ENCODE assay signal across 8 cellular contexts in the genomic region with DNA sequence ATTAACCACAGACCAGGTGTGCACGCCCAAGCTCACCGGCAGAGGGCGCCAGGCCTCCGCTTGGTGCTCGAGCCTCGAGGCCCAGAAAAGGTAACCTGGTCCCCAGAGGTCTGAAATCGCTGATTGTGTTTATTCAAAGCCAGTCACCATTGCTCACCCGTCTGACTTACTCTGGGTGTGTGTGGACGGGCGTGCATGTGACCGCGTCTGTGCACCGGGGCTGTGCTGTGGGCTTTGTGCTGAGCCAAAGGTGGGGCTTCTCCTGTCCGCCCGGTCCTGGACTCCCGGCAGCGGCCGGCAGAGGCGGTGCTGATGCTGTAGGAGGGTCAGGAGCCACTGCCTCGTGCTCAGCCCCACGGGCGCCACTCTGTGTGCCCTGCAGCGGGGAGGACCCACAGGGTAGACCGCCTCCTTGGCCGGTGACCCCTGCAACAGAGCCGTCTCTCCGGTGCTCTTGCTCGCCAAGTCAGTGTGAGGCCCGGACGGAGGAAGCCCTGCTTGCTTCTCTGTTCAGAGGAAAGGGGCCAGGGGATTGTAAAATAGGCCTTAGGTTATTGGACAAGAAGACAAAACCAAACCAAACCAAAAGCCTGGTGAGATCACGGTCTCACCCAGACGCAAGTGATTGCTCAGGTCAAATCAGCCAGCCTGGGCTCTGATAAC. TPM values are rescaled to one million over a fixed set of nuclear protein-coding genes. Genes with fewer than 3 reads are reported as not detected.
DNase-seq lines count a peak whose midpoint lies in the region; ATAC-seq and TF ChIP-seq lines count a peak whose summit lies in the region.

No MANE protein-coding gene starts in this region.

- no peaks in the 10 kb centered on the region for H3K27me3 ChIP-seq in kidney epithelial cell (ENCODE audit: control insufficient read depth, insufficient read depth, low read length)

- no peak overlapping the region for H3K27ac Mint-ChIP-seq in central memory CD8-positive, alpha-beta T cell (ENCODE audit: low read depth)

- TF ChIP-seq CTCF in kidney epithelial cell (IDR thresholded peaks at IDR 0.05; ENCODE audit: insufficient read depth, low read length, poor library complexity, severe bottlenecking), result peak; percentile 98

- H3K36me3 ChIP-seq in kidney epithelial cell (ENCODE audit: control insufficient read depth, insufficient read depth, low read length), result no peaks in the 10 kb centered on the region

- in situ Hi-C loops in ACHN (cut with HindIII; ENCODE audit: low pct_ligation_motif_present, low pct_unique_long_range_greater_than_20kb, low sequenced_read_pairs), result no loop called here

- H3K9me3 Mint-ChIP-seq in central memory CD8-positive, alpha-beta T cell, result no peaks in the 10 kb centered on the region

- no peaks in the 10 kb centered on the region for H3K36me3 Mint-ChIP-seq in central memory CD8-positive, alpha-beta T cell (ENCODE audit: insufficient read depth)

- H3K4me3 ChIP-seq in kidney epithelial cell (ENCODE audit: low read depth, low read length), result no peak overlapping the region

- peaks cover 19% of the 10 kb centered on the region for H3K4me1 Mint-ChIP-seq in central memory CD8-positive, alpha-beta T cell

- no peaks in the 10 kb centered on the region for H3K27me3 Mint-ChIP-seq in central memory CD8-positive, alpha-beta T cell

- DNase-seq in ACHN, result peak; percentile 76
- peak; percentile 83 for DNase-seq in NCI-H2196 treated with DMSO at 0.1 percent for 48 hours (lab: John Stamatoyannopoulos, UW; ENCODE audit: unreplicated experiment)
- DNase-seq in central memory CD8-positive, alpha-beta T cell (ENCODE audit: low spot score in 2 of 2), result peak; percentile 86 to 92
- DNase-seq in kidney epithelial cell (ENCODE audit: low read depth), result peak; percentile 73
- DNase-seq in stimulated activated CD4-positive, alpha-beta T cell treated with anti-CD3 and anti-CD28 coated beads, Interleukin-1b, Interleukin-23, amount 100 ng/mL, for 1 hour (ENCODE audit: low read depth in 2 of 2), result peak; percentile 81 to 88

- ATAC-seq in GM18870 (IDR thresholded peaks at IDR 0.05; ENCODE audit: unreplicated experiment), result peak; percentile 47
- ATAC-seq in HG03139 (IDR thresholded peaks at IDR 0.05; ENCODE audit: unreplicated experiment), result peak; percentile 44
- ATAC-seq in activated CD4-positive, CD25-positive, alpha-beta regulatory T cell treated with anti-CD3 and anti-CD28 coated beads, Interleukin-2, amount 50 U/mL, for 24 hours, result peak; percentile 93 to 94
- peak; percentile 69 for ATAC-seq in central memory CD8-positive, alpha-beta T cell (replicated peaks; ENCODE audit: extremely low read depth, poor library complexity, severe bottlenecking)

- no peak overlapping the region for H3K4me3 Mint-ChIP-seq in central memory CD8-positive, alpha-beta T cell

RNA-seq across cellular contexts. Expression of gene BTG2, which starts 32.0 kb away (rescaled TPM):
- total RNA-seq in kidney epithelial cell, result 24.1 and 24.3 TPM in 2 replicates

RNA-seq across cellular contexts. Expression of gene CHIT1, which starts 43.9 kb away (rescaled TPM):
- not detected in 2 replicates for total RNA-seq in kidney epithelial cell
